In genomic region chr2:9025746-9026145, GRCh38 we compare ENCODE assay signal across 31 cellular contexts.
"Had no signal": no experiment of that assay in that cellular context is flagged by ENCODE, and none has a peak within 500 bp of the region (broad histone marks: within the 10 kb centered on the region; RNA-seq: fewer than 3 reads in every experiment).

No MANE protein-coding gene starts in this region.

- H3K27ac Mint-ChIP-seq: activated CD4-positive, alpha-beta memory T cell treated with anti-CD3 and anti-CD28 coated beads, Interleukin-2, amount 10 ng/mL, durations not matched to agents 7 days and 5 days; activated CD4-positive, alpha-beta T cell treated with anti-CD3 and anti-CD28 coated beads for 36 hours; activated CD4-positive, alpha-beta T cell treated with anti-CD3 and anti-CD28 coated beads, Interleukin-2, amount 10 ng/mL, durations not matched to agents 24 days and 14 days; activated naive CD4-positive, alpha-beta T cell treated with anti-CD3 and anti-CD28 coated beads, Interleukin-2, amount 10 ng/mL, durations not matched to agents 7 days and 5 days; activated naive CD4-positive, alpha-beta T cell treated with anti-CD3 and anti-CD28 coated beads, Interleukin-2, amount 50 U/mL, for 72 hours; activated naive CD8-positive, alpha-beta T cell treated with anti-CD3 and anti-CD28 coated beads, Interleukin-2, amount 10 ng/mL, durations not matched to agents 7 days and 5 days; activated T-cell treated with anti-CD3 and anti-CD28 coated beads, Interleukin-2, amount 50 U/mL, for 24 hours; activated T-cell treated with anti-CD3 and anti-CD28 coated beads, Interleukin-2, amount 50 U/mL, for 72 hours; effector memory CD8-positive, alpha-beta T cell had no signal

- H3K4me1 Mint-ChIP-seq: activated CD4-positive, alpha-beta memory T cell treated with anti-CD3 and anti-CD28 coated beads, Interleukin-2, amount 10 ng/mL, durations not matched to agents 7 days and 5 days; activated CD4-positive, alpha-beta T cell treated with anti-CD3 and anti-CD28 coated beads for 36 hours; activated CD4-positive, alpha-beta T cell treated with anti-CD3 and anti-CD28 coated beads, Interleukin-2, amount 10 ng/mL, durations not matched to agents 24 days and 14 days; activated naive CD4-positive, alpha-beta T cell treated with anti-CD3 and anti-CD28 coated beads, Interleukin-2, amount 10 ng/mL, durations not matched to agents 7 days and 5 days; activated naive CD8-positive, alpha-beta T cell treated with anti-CD3 and anti-CD28 coated beads, Interleukin-2, amount 10 ng/mL, durations not matched to agents 7 days and 5 days had no signal

- H3K9me3 Mint-ChIP-seq: activated CD4-positive, alpha-beta memory T cell treated with anti-CD3 and anti-CD28 coated beads, Interleukin-2, amount 10 ng/mL, durations not matched to agents 7 days and 5 days; activated CD4-positive, alpha-beta T cell treated with anti-CD3 and anti-CD28 coated beads, Interleukin-2, amount 10 ng/mL, durations not matched to agents 24 days and 14 days; activated naive CD4-positive, alpha-beta T cell treated with anti-CD3 and anti-CD28 coated beads, Interleukin-2, amount 10 ng/mL, durations not matched to agents 7 days and 5 days; activated naive CD4-positive, alpha-beta T cell treated with anti-CD3 and anti-CD28 coated beads, Interleukin-2, amount 50 U/mL, for 72 hours; activated T-cell treated with anti-CD3 and anti-CD28 coated beads, Interleukin-2, amount 50 U/mL, for 24 hours; activated T-cell treated with anti-CD3 and anti-CD28 coated beads, Interleukin-2, amount 50 U/mL, for 72 hours; effector memory CD8-positive, alpha-beta T cell had no signal

- H3K36me3 Mint-ChIP-seq: activated naive CD4-positive, alpha-beta T cell treated with anti-CD3 and anti-CD28 coated beads, Interleukin-2, amount 10 ng/mL, durations not matched to agents 7 days and 5 days; activated naive CD4-positive, alpha-beta T cell treated with anti-CD3 and anti-CD28 coated beads, Interleukin-2, amount 50 U/mL, for 72 hours; activated naive CD8-positive, alpha-beta T cell treated with anti-CD3 and anti-CD28 coated beads, Interleukin-2, amount 10 ng/mL, durations not matched to agents 7 days and 5 days had no signal

- FAIRE-seq: astrocyte, colon had no signal

- H3K36me3 ChIP-seq: brain microvascular endothelial cell, esophagus squamous epithelium, gastroesophageal sphincter, heart right ventricle had no signal

- H3K27ac ChIP-seq: brain microvascular endothelial cell, epithelial cell of prostate, esophagus squamous epithelium, gastroesophageal sphincter, heart right ventricle had no signal

- ATAC-seq: activated CD4-positive, alpha-beta T cell treated with anti-CD3 and anti-CD28 coated beads for 36 hours; activated naive CD4-positive, alpha-beta T cell treated with anti-CD3 and anti-CD28 coated beads, Interleukin-2, amount 50 U/mL, for 72 hours; activated T-cell treated with anti-CD3 and anti-CD28 coated beads, Interleukin-2, amount 50 U/mL, for 72 hours; effector memory CD8-positive, alpha-beta T cell; gastroesophageal sphincter; heart right ventricle had no signal

- H3K9me3 ChIP-seq: esophagus squamous epithelium, gastroesophageal sphincter, heart right ventricle had no signal

- H3K4me3 Mint-ChIP-seq: activated CD4-positive, alpha-beta memory T cell treated with anti-CD3 and anti-CD28 coated beads, Interleukin-2, amount 10 ng/mL, durations not matched to agents 7 days and 5 days; activated CD4-positive, alpha-beta T cell treated with anti-CD3 and anti-CD28 coated beads for 36 hours; activated CD4-positive, alpha-beta T cell treated with anti-CD3 and anti-CD28 coated beads, Interleukin-2, amount 10 ng/mL, durations not matched to agents 24 days and 14 days; activated naive CD4-positive, alpha-beta T cell treated with anti-CD3 and anti-CD28 coated beads, Interleukin-2, amount 10 ng/mL, durations not matched to agents 7 days and 5 days; activated naive CD8-positive, alpha-beta T cell treated with anti-CD3 and anti-CD28 coated beads, Interleukin-2, amount 10 ng/mL, durations not matched to agents 7 days and 5 days; activated T-cell treated with anti-CD3 and anti-CD28 coated beads, Interleukin-2, amount 50 U/mL, for 24 hours; activated T-cell treated with anti-CD3 and anti-CD28 coated beads, Interleukin-2, amount 50 U/mL, for 72 hours; effector memory CD8-positive, alpha-beta T cell had no signal

- DNase-seq: activated CD4-positive, alpha-beta memory T cell treated with anti-CD3 and anti-CD28 coated beads, Interleukin-2, amount 10 ng/mL, durations not matched to agents 7 days and 5 days; activated CD4-positive, alpha-beta T cell treated with anti-CD3 and anti-CD28 coated beads for 36 hours; activated CD4-positive, alpha-beta T cell treated with anti-CD3 and anti-CD28 coated beads, Interleukin-2, amount 10 ng/mL, durations not matched to agents 24 days and 14 days; activated CD4-positive, alpha-beta T cell treated with anti-CD3 and anti-CD28 coated beads, Interleukin-2, amount 50 U/mL, for 4 hours; activated CD4-positive, CD25-positive, alpha-beta regulatory T cell; activated CD4-positive, CD25-positive, alpha-beta regulatory T cell treated with anti-CD3 and anti-CD28 coated beads, Interleukin-2, amount 50 U/mL, for 72 hours; activated CD8-positive, alpha-beta memory T cell treated with anti-CD3 and anti-CD28 coated beads, Interleukin-2, amount 50 U/mL, for 48 hours; activated gamma-delta T cell; activated naive CD4-positive, alpha-beta T cell; activated naive CD4-positive, alpha-beta T cell treated with anti-CD3 and anti-CD28 coated beads, Interleukin-2, amount 10 ng/mL, durations not matched to agents 7 days and 5 days; activated naive CD8-positive, alpha-beta T cell treated with anti-CD3 and anti-CD28 coated beads, Interleukin-2, amount 10 ng/mL, durations not matched to agents 7 days and 5 days; activated T-cell treated with anti-CD3 and anti-CD28 coated beads for 4 hours; activated T-cell treated with anti-CD3 and anti-CD28 coated beads, Interleukin-2, amount 50 U/mL, for 24 hours; activated T-cell treated with anti-CD3 and anti-CD28 coated beads, Interleukin-2, amount 50 U/mL, for 72 hours; amniotic stem cell; anterior cingulate cortex; brain microvascular endothelial cell; caudate nucleus; cortex of kidney; dermis blood vessel endothelial cell; effector CD4-positive, alpha-beta T cell; effector memory CD8-positive, alpha-beta T cell; esophagus squamous epithelium; foreskin melanocyte; heart right ventricle; T-helper 2 cell had no signal

- H3K4me1 ChIP-seq: esophagus squamous epithelium had no signal

- H3K27me3 ChIP-seq: brain microvascular endothelial cell, gastroesophageal sphincter had no signal

- H3K4me3 ChIP-seq: esophagus squamous epithelium, gastroesophageal sphincter, heart right ventricle had no signal
